ENCODE assay signal across 29 cellular contexts in the genomic region with DNA sequence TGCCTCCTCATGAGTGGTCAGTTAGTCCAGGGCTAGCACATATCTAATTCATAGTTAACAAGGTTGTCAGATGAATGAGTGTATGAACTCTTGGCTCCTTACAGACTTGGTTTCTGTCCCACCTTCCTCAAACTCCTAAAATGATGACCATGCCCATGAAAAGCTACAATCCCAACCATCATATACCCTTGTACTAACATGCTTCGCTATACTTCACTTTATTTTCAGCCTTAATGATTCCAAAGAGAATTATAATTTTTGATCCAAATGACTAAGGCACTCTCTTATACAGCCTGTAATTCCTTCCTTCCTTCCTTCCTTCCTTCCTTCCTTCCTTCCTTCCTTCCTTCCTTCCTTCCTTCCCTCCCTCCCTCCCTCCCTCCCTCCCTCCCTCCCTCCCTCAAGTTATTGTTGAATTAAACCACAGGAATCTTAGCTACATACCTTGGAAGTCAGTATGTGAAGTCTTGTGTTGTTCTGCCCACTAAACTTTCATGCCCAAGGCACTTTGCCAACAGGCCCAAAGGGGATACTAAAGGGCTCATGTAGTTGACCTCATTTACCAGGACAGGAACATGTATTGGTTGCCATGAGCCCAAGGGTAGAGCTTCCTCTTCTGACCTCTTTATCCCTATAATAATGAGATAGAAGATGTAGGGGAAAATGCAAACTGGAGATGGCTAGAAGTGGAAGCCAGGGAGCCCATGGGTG. TPM values are rescaled to one million over a fixed set of nuclear protein-coding genes. Genes with fewer than 3 reads are reported as not detected.
"Had no signal": no experiment of that assay in that cellular context is flagged by ENCODE, and none has a peak within 500 bp of the region (broad histone marks: within the 10 kb centered on the region; RNA-seq: fewer than 3 reads in every experiment).

No MANE protein-coding gene starts in this region.

- H3K9me3 ChIP-seq: ascending aorta, gastroesophageal sphincter had no signal

- H3K27ac ChIP-seq: ascending aorta, brain microvascular endothelial cell, coronary artery, dorsolateral prefrontal cortex, foreskin keratinocyte, gastroesophageal sphincter, VCaP had no signal

- DNase-seq: activated CD4-positive, alpha-beta T cell treated with anti-CD3 and anti-CD28 coated beads for 1 hour; activated CD4-positive, alpha-beta T cell treated with anti-CD3 and anti-CD28 coated beads for 4 hours; activated CD4-positive, alpha-beta T cell treated with anti-CD3 and anti-CD28 coated beads, Interleukin-2, amount 50 U/mL, for 1 hour; activated CD4-positive, alpha-beta T cell treated with anti-CD3 and anti-CD28 coated beads, Interleukin-2, amount 50 U/mL, for 48 hours; activated CD8-positive, alpha-beta memory T cell treated with anti-CD3 and anti-CD28 coated beads for 24 hours; activated CD8-positive, alpha-beta T cell treated with anti-CD3 and anti-CD28 coated beads for 36 hours; activated gamma-delta T cell; activated naive CD4-positive, alpha-beta T cell; activated naive CD4-positive, alpha-beta T cell treated with anti-CD3 and anti-CD28 coated beads, Interleukin-2, amount 10 ng/mL, durations not matched to agents 7 days and 5 days; activated naive CD8-positive, alpha-beta T cell treated with anti-CD3 and anti-CD28 coated beads, Interleukin-2, amount 10 ng/mL, durations not matched to agents 7 days and 5 days; activated T-cell treated with anti-CD3 and anti-CD28 coated beads, Interleukin-2, amount 50 U/mL, for 1 hour; activated T-cell treated with anti-CD3 and anti-CD28 coated beads, Interleukin-2, amount 50 U/mL, for 48 hours; brain microvascular endothelial cell; dorsolateral prefrontal cortex; effector memory CD4-positive, alpha-beta T cell; endodermal cell; foreskin keratinocyte; head of caudate nucleus; T-helper 2 cell had no signal

- H3K4me3 ChIP-seq: ascending aorta, coronary artery, dorsolateral prefrontal cortex, gastroesophageal sphincter had no signal

- H3K36me3 ChIP-seq: ascending aorta, brain microvascular endothelial cell, gastroesophageal sphincter had no signal

RNA-seq across cellular contexts. Expression of gene CALCA, which starts 37.4 kb away (rescaled TPM):
- total RNA-seq: activated CD8-positive, alpha-beta T cell treated with anti-CD3 and anti-CD28 coated beads for 36 hours; activated naive CD4-positive, alpha-beta T cell treated with anti-CD3 and anti-CD28 coated beads, Interleukin-2, amount 50 U/mL, for 72 hours; activated naive CD8-positive, alpha-beta T cell treated with anti-CD3 and anti-CD28 coated beads, Interleukin-2, amount 10 ng/mL, durations not matched to agents 7 days and 5 days; activated T-helper 1 cell treated with anti-CD3 and anti-CD28 coated beads, Interleukin-12 subunit alpha, Interleukin-12 subunit beta, Interleukin-2, Interleukin-4 antibody, amounts not matched to agents 30 ng/mL and 10 ng/mL and 1 ng/mL, durations not matched to agents 14 hours and 24 hours and 36 hours; ascending aorta; bronchial epithelial cell; endodermal cell; esophagus mucosa; foreskin keratinocyte; gastroesophageal sphincter; glomerular endothelial cell; T-helper 1 cell treated with Interleukin-12 subunit alpha and Interleukin-12 subunit beta and Interleukin-4 antibody, amounts not matched to agents 30 ng/mL and 1 ng/mL, for 36 hours had no signal
- polyA plus RNA-seq: foreskin keratinocyte had no signal
